ENCODE assay signal across 7 cellular contexts in the genomic region with DNA sequence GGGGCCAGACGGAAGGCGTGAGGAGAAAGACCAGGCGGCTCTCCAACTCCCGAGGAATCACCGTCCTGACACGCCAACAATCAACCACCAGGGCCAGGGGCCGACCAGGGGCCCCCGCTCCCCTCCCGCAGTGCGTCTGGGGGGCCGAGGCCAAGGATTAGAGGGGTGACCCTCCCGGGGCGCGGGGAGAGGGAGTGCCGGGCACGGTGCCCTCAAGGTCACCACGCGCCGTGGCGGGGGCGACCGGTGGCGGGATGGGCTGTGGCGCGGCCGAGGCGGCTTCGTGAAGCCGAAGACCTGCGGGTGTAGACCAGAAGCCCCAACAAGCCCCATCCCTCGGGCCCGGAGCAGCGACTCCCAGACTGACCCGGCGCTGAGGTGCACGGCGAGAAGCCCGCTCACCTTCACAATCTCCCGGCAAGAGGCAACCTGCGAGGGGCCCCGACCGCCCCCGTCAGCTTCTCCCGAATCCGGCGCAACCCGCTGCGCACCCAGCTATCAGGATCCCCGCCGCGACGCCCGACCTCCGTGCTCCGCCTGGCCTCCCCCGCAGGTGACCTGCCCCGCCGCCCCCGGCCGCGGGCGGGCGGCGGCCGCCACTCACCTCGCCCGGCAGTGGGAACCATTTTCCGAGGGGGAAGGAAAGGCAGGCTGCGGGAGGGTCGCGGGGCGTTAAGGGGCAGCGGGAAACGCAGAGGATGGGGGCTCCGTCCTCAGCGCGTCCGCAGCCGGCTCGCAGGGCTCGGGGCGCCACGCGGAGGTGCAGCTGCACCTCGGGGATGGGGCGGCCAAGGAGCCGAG.
DNase-seq lines count a peak whose midpoint lies in the region; ATAC-seq lines count a peak whose summit lies in the region.

No MANE protein-coding gene starts in this region.

- ATAC-seq in GM18498 (IDR thresholded peaks at IDR 0.05; ENCODE audit: unreplicated experiment) (peak; percentile 2), HG03354 (IDR thresholded peaks at IDR 0.05; ENCODE audit: poor library complexity, severe bottlenecking, unreplicated experiment) (peak; percentile 0)

- DNase-seq in T-helper 9 cell, result peak; percentile 39
- DNase-seq in central memory CD4-positive, alpha-beta T cell, result peak; percentile 8
- peak; percentile 71 for DNase-seq in left kidney (ENCODE audit: low read depth, low spot score)
- DNase-seq in stimulated activated CD4-positive, alpha-beta T cell treated with anti-CD3 and anti-CD28 coated beads, Interleukin-4, amount 100 ng/mL, for 4 hours, result peak; percentile 40 to 46
- no peak for DNase-seq in NOMO-1 treated with DMSO at 0.1 percent for 48 hours (lab: John Stamatoyannopoulos, UW; ENCODE audit: unreplicated experiment)
